23 cellular contexts compared by ENCODE assay signal in genomic region chr1:154964359-154964758, GRCh38. TPM values are rescaled to one million over a fixed set of nuclear protein-coding genes. Genes with fewer than 3 reads are reported as not detected.
A peak's percentile ranks its signal among the peaks of the same experiment; 100 is the strongest.
DNase-seq lines count a peak whose midpoint lies in the region; ATAC-seq and TF ChIP-seq lines count a peak whose summit lies in the region.
"Had no signal": no experiment of that assay in that cellular context is flagged by ENCODE, and none has a peak within 500 bp of the region (broad histone marks: within the 10 kb centered on the region; RNA-seq: fewer than 3 reads in every experiment).

No MANE protein-coding gene starts in this region.

- no TSS peak for BruUV-seq in IMR-90 (replicated peaks; lab: Mats Ljungman, UMichigan)

- intact Hi-C loops in activated CD4-positive, alpha-beta memory T cell treated with anti-CD3 and anti-CD28 coated beads for 36 hours (cut with micrococcal nuclease) = no loop called here
- intact Hi-C loops in IMR-90 (cut with micrococcal nuclease) = no loop called here

- no peak overlapping the region for H3K27ac ChIP-seq in IMR-90 (ENCODE audit: insufficient read depth, low read length)
- H3K27ac ChIP-seq: heart right ventricle, left lung had no signal

- peaks cover 13% of the 10 kb centered on the region for H3K4me1 ChIP-seq in IMR-90 (ENCODE audit: control insufficient read depth, insufficient read depth, low read length)

- H3K56ac ChIP-seq in IMR-90 (ENCODE audit: extremely low read depth, insufficient read depth, low read length) = no peak overlapping the region

- H2AFZ ChIP-seq in IMR-90 (replicated peaks; ENCODE audit: low read length, poor library complexity) = no peak overlapping the region

- no peak overlapping the region for H3K9ac ChIP-seq in IMR-90 (ENCODE audit: low read depth, low read length)

- no peak for TF ChIP-seq RAD21 in IMR-90 (IDR thresholded peaks at IDR 0.05; ENCODE audit: low read length)

- peaks cover 28 to 80% of the 10 kb centered on the region in 2 experiments for H3K79me1 ChIP-seq in IMR-90 (ENCODE audit: low read depth in 1 of 2, low read length in 2 of 2)

- H3K9me1 ChIP-seq in IMR-90 (ENCODE audit: insufficient read depth, low read length) = no peaks in the 10 kb centered on the region

- ATAC-seq in IMR-90 (ENCODE audit: low read depth) (no peak), HG02885 (IDR thresholded peaks at IDR 0.05; ENCODE audit: poor library complexity, unreplicated experiment) (no peak)
- ATAC-seq: heart right ventricle; left lung; stimulated activated memory B cell treated with anti-CD40 and anti-IgM and Interleukin-4, amounts not matched to agents 10 μg/mL and 1 μg/mL and 100 μg/mL, for 72 hours had no signal

- no peak overlapping the region for H3K14ac ChIP-seq in IMR-90 (replicated peaks; ENCODE audit: low read depth, low read length)

- peaks cover 61% of the 10 kb centered on the region for H3K4me1 Mint-ChIP-seq in activated CD4-positive, alpha-beta memory T cell treated with anti-CD3 and anti-CD28 coated beads, Interleukin-2, amount 10 ng/mL, durations not matched to agents 7 days and 5 days
- peaks cover 29% of the 10 kb centered on the region for H3K4me1 Mint-ChIP-seq in activated CD4-positive, alpha-beta memory T cell treated with anti-CD3 and anti-CD28 coated beads for 36 hours (ENCODE audit: low read depth)
- H3K4me1 Mint-ChIP-seq in activated naive CD8-positive, alpha-beta T cell treated with anti-CD3 and anti-CD28 coated beads for 36 hours = peaks cover 30% of the 10 kb centered on the region
- peaks cover 37% of the 10 kb centered on the region for H3K4me1 Mint-ChIP-seq in neural crest cell

- no peak for TF ChIP-seq CTCF in IMR-90 (conservative IDR thresholded peaks at IDR 0.05; ENCODE audit: low read depth, low read length)
- no peak for TF ChIP-seq CTCF in neural crest cell (conservative IDR thresholded peaks at IDR 0.05)

- H3K36me3 Mint-ChIP-seq in activated CD4-positive, alpha-beta memory T cell treated with anti-CD3 and anti-CD28 coated beads, Interleukin-2, amount 10 ng/mL, durations not matched to agents 7 days and 5 days (ENCODE audit: low read depth) = peaks cover 72% of the 10 kb centered on the region
- H3K36me3 Mint-ChIP-seq in activated CD4-positive, alpha-beta memory T cell treated with anti-CD3 and anti-CD28 coated beads for 36 hours = peaks cover 23% of the 10 kb centered on the region
- H3K36me3 Mint-ChIP-seq in activated naive CD8-positive, alpha-beta T cell treated with anti-CD3 and anti-CD28 coated beads for 36 hours = peaks cover 23% of the 10 kb centered on the region
- peaks cover 8% of the 10 kb centered on the region for H3K36me3 Mint-ChIP-seq in neural crest cell (ENCODE audit: low read depth)

- POLR2A ChIA-PET in activated CD4-positive, alpha-beta memory T cell treated with anti-CD3 and anti-CD28 coated beads, Interleukin-2, amount 10 ng/mL, durations not matched to agents 7 days and 5 days (lab: Charles Lee) = interaction anchor here (0.8 to 1.6 kb wide), 7 partner anchors 9 to 52 kb away, joined by 3 to 10 read pairs (median 5); partner anchors contain the start of genes CKS1B, FLAD1 and PBXIP1
- POLR2A ChIA-PET in activated CD4-positive, alpha-beta memory T cell treated with anti-CD3 and anti-CD28 coated beads for 36 hours (lab: Charles Lee) = interaction anchor here (0.9 kb wide), 1 partner anchor 24 kb away, joined by 3 read pairs; no protein-coding TSS in a partner anchor
- POLR2A ChIA-PET in IMR-90 (lab: Charles Lee; ENCODE audit: unreplicated experiment) = no interaction called here

- H3K23ac ChIP-seq in IMR-90 (ENCODE audit: low read depth, low read length) = no peak overlapping the region

- in situ Hi-C loops in IMR-90 (cut with MboI; ENCODE audit: low sequenced_read_pairs) = no loop called here

- no peak overlapping the region for H2BK15ac ChIP-seq in IMR-90 (ENCODE audit: low read depth, low read length)

- TF ChIP-seq POLR2A in IMR-90 (IDR thresholded peaks at IDR 0.05; ENCODE audit: low read depth, low read length) = no peak

- H2BK20ac ChIP-seq in IMR-90 (ENCODE audit: low read depth, low read length) = no peak overlapping the region

- H3K4me3 Mint-ChIP-seq in activated CD4-positive, alpha-beta memory T cell treated with anti-CD3 and anti-CD28 coated beads, Interleukin-2, amount 10 ng/mL, durations not matched to agents 7 days and 5 days = no peak overlapping the region
- no peak overlapping the region for H3K4me3 Mint-ChIP-seq in activated CD4-positive, alpha-beta memory T cell treated with anti-CD3 and anti-CD28 coated beads for 36 hours
- no peak overlapping the region for H3K4me3 Mint-ChIP-seq in activated naive CD8-positive, alpha-beta T cell treated with anti-CD3 and anti-CD28 coated beads for 36 hours
- H3K4me3 Mint-ChIP-seq in neural crest cell = peak overlapping the region; percentile 41
- H3K4me3 Mint-ChIP-seq: stimulated activated memory B cell treated with anti-CD40 and anti-IgM and Interleukin-4, amounts not matched to agents 10 μg/mL and 1 μg/mL and 100 μg/mL, for 72 hours had no signal

- no peak overlapping the region for H2AK5ac ChIP-seq in IMR-90 (ENCODE audit: low read depth, low read length)

- no peak overlapping the region for H3K4me2 ChIP-seq in IMR-90 (ENCODE audit: low read depth, low read length)

- no peaks in the 10 kb centered on the region for H3K27me3 ChIP-seq in IMR-90 (ENCODE audit: control insufficient read depth, insufficient read depth, low read length)
- H3K27me3 ChIP-seq: heart right ventricle, left lung had no signal

- no peak overlapping the region for H3K4me3 ChIP-seq in IMR-90 (ENCODE audit: insufficient read depth, low read depth, low read length)
- H3K4me3 ChIP-seq: heart right ventricle, left lung had no signal

- H3K9me3 ChIP-seq in IMR-90 (ENCODE audit: control insufficient read depth, insufficient read depth, low read length) = no peaks in the 10 kb centered on the region
- H3K9me3 ChIP-seq: heart right ventricle, left lung had no signal

- DNase-seq in activated CD4-positive, alpha-beta memory T cell treated with anti-CD3 and anti-CD28 coated beads, Interleukin-2, amount 10 ng/mL, durations not matched to agents 7 days and 5 days = no peak
- DNase-seq in activated CD4-positive, alpha-beta memory T cell treated with anti-CD3 and anti-CD28 coated beads for 36 hours = no peak
- DNase-seq in IMR-90 = no peak
- no peak for DNase-seq in activated naive CD8-positive, alpha-beta T cell treated with anti-CD3 and anti-CD28 coated beads for 36 hours
- no peak for DNase-seq in neural crest cell (ENCODE audit: low read depth, low spot score)
- DNase-seq in COLO829 (ENCODE audit: low spot score) = no peak
- no peak for DNase-seq in activated CD8-positive, alpha-beta memory T cell treated with anti-CD3 and anti-CD28 coated beads for 24 hours
- DNase-seq: 8988T; activated CD4-positive, alpha-beta T cell treated with anti-CD3 and anti-CD28 coated beads, Interleukin-2, amount 50 U/mL, for 1 hour; amygdala; Calu3; central memory CD4-positive, alpha-beta T cell; heart right ventricle; left lung; NCI-H1092; NCI-H2081; NCI-H446 treated with DMSO at 0.1 percent for 48 hours; occipital lobe; small intestine; stimulated activated CD4-positive, alpha-beta T cell treated with anti-CD3 and anti-CD28 coated beads, Interleukin-2, amount 100 ng/mL, for 24 hours; T-helper 2 cell had no signal

- no peak overlapping the region for H2BK120ac ChIP-seq in IMR-90 (ENCODE audit: low read depth, low read length)

- WGBS in IMR-90 (ENCODE audit: extremely low coverage in 2 of 2, insufficient read length in 1 of 2), 2 experiments = no CpG with 5 or more reads among the region's 6 CpGs

- no peaks in the 10 kb centered on the region for H3K9me3 Mint-ChIP-seq in activated CD4-positive, alpha-beta memory T cell treated with anti-CD3 and anti-CD28 coated beads, Interleukin-2, amount 10 ng/mL, durations not matched to agents 7 days and 5 days
- H3K9me3 Mint-ChIP-seq in activated CD4-positive, alpha-beta memory T cell treated with anti-CD3 and anti-CD28 coated beads for 36 hours = no peaks in the 10 kb centered on the region
- no peaks in the 10 kb centered on the region for H3K9me3 Mint-ChIP-seq in activated naive CD8-positive, alpha-beta T cell treated with anti-CD3 and anti-CD28 coated beads for 36 hours
- H3K9me3 Mint-ChIP-seq in neural crest cell = no peaks in the 10 kb centered on the region
- H3K9me3 Mint-ChIP-seq: stimulated activated memory B cell treated with anti-CD40 and anti-IgM and Interleukin-4, amounts not matched to agents 10 μg/mL and 1 μg/mL and 100 μg/mL, for 72 hours had no signal

- H3K18ac ChIP-seq in IMR-90 (ENCODE audit: low read depth, low read length) = no peak overlapping the region

- no peak overlapping the region for H4K91ac ChIP-seq in IMR-90 (ENCODE audit: insufficient read depth, low read depth, low read length)

- H4K8ac ChIP-seq in IMR-90 (ENCODE audit: low read depth in 2 of 2, low read length in 2 of 2) = no peak overlapping the region

- CTCF ChIA-PET in activated CD4-positive, alpha-beta memory T cell treated with anti-CD3 and anti-CD28 coated beads, Interleukin-2, amount 10 ng/mL, durations not matched to agents 7 days and 5 days (lab: Charles Lee) = interaction anchor here (1.2 to 4.3 kb wide), 2 partner anchors 9 to 32 kb away, joined by 4 to 24 read pairs; partner anchors contain the start of gene CKS1B
- CTCF ChIA-PET in activated CD4-positive, alpha-beta memory T cell treated with anti-CD3 and anti-CD28 coated beads for 36 hours (lab: Charles Lee) = interaction anchor here (0.7 to 4.6 kb wide), 5 partner anchors 10 to 95 kb away, joined by 3 to 17 read pairs (median 7); partner anchors contain the start of genes CKS1B and FLAD1
- CTCF ChIA-PET in IMR-90 (lab: Yijun Ruan, JAX) = interaction anchor here (1.1 kb wide), 1 partner anchor 8 kb away, joined by 3 read pairs; the partner anchor contains the start of gene PBXIP1

- no peak overlapping the region for H4K5ac ChIP-seq in IMR-90 (ENCODE audit: low read depth, low read length)

- no peak overlapping the region for H3K4ac ChIP-seq in IMR-90 (ENCODE audit: low read depth, low read length)

- H2BK5ac ChIP-seq in IMR-90 (ENCODE audit: low read depth, low read length, poor library complexity, severe bottlenecking) = no peak overlapping the region

- peaks cover 46% of the 10 kb centered on the region for H4K20me1 ChIP-seq in IMR-90 (ENCODE audit: insufficient read depth, low read length)

- H3K36me3 ChIP-seq in IMR-90 (ENCODE audit: control insufficient read depth, insufficient read depth, low read length) = peaks cover 60% of the 10 kb centered on the region

- H3K27me3 Mint-ChIP-seq in activated CD4-positive, alpha-beta memory T cell treated with anti-CD3 and anti-CD28 coated beads, Interleukin-2, amount 10 ng/mL, durations not matched to agents 7 days and 5 days = no peaks in the 10 kb centered on the region
- H3K27me3 Mint-ChIP-seq in activated CD4-positive, alpha-beta memory T cell treated with anti-CD3 and anti-CD28 coated beads for 36 hours = no peaks in the 10 kb centered on the region
- no peaks in the 10 kb centered on the region for H3K27me3 Mint-ChIP-seq in activated naive CD8-positive, alpha-beta T cell treated with anti-CD3 and anti-CD28 coated beads for 36 hours
- H3K27me3 Mint-ChIP-seq in neural crest cell (ENCODE audit: low read depth) = no peaks in the 10 kb centered on the region
- H3K27me3 Mint-ChIP-seq: stimulated activated memory B cell treated with anti-CD40 and anti-IgM and Interleukin-4, amounts not matched to agents 10 μg/mL and 1 μg/mL and 100 μg/mL, for 72 hours had no signal

- H3K27ac Mint-ChIP-seq in activated CD4-positive, alpha-beta memory T cell treated with anti-CD3 and anti-CD28 coated beads, Interleukin-2, amount 10 ng/mL, durations not matched to agents 7 days and 5 days = peak overlapping the region; percentile 57
- H3K27ac Mint-ChIP-seq in activated CD4-positive, alpha-beta memory T cell treated with anti-CD3 and anti-CD28 coated beads for 36 hours = no peak overlapping the region
- H3K27ac Mint-ChIP-seq in activated naive CD8-positive, alpha-beta T cell treated with anti-CD3 and anti-CD28 coated beads for 36 hours = peak overlapping the region; percentile 47
- no peak overlapping the region for H3K27ac Mint-ChIP-seq in neural crest cell (ENCODE audit: unreplicated experiment)

- H2AK9ac ChIP-seq in IMR-90 (replicated peaks; ENCODE audit: low read depth, low read length, poor library complexity) = no peak overlapping the region

- dilution Hi-C loops in IMR-90 (cut with HindIII; ENCODE audit: low sequenced_read_pairs, unreplicated experiment) = no loop called here

RNA-seq across cellular contexts. Expression of gene PYGO2, which starts 2.8 kb away (rescaled TPM):
- total RNA-seq in activated CD4-positive, alpha-beta memory T cell treated with anti-CD3 and anti-CD28 coated beads, Interleukin-2, amount 10 ng/mL, durations not matched to agents 7 days and 5 days = 10 to 100 TPM; 48.7 to 49.7 TPM
- total RNA-seq in activated CD4-positive, alpha-beta memory T cell treated with anti-CD3 and anti-CD28 coated beads for 36 hours = 10 to 100 TPM; 31.5 to 32.4 TPM
- total RNA-seq in IMR-90 (2012; rRNA removed) = 5.3 and 5.4 TPM in 2 replicates
- 12.3 and 14.8 TPM in 2 replicates for polyA plus RNA-seq in IMR-90 (2012; rRNA removed)
- 7.8 and 8.6 TPM in 2 replicates for polyA plus RNA-seq in IMR-90 (2012; cell fraction: cytosol; rRNA removed)
- 28.6 and 31.8 TPM in 2 replicates for polyA plus RNA-seq in IMR-90 (2012; cell fraction: nucleus; rRNA removed; ENCODE audit: low replicate concordance)
- total RNA-seq in activated naive CD8-positive, alpha-beta T cell treated with anti-CD3 and anti-CD28 coated beads for 36 hours = 10 to 100 TPM; 24.2 to 25.1 TPM
- 63.3 and 65.1 TPM in 2 replicates for total RNA-seq in neural crest cell

RNA-seq across cellular contexts. Expression of gene SHC1, which starts 6.2 kb away (rescaled TPM):
- 10 to 100 TPM; 80.7 to 80.8 TPM for total RNA-seq in activated CD4-positive, alpha-beta memory T cell treated with anti-CD3 and anti-CD28 coated beads, Interleukin-2, amount 10 ng/mL, durations not matched to agents 7 days and 5 days
- total RNA-seq in activated CD4-positive, alpha-beta memory T cell treated with anti-CD3 and anti-CD28 coated beads for 36 hours = 10 to 100 TPM; 43.4 to 46.5 TPM
- total RNA-seq in IMR-90 (2012; rRNA removed) = 291 and 355 TPM in 2 replicates
- polyA plus RNA-seq in IMR-90 (2012; rRNA removed) = 337 and 352 TPM in 2 replicates
- 216 and 285 TPM in 2 replicates for polyA plus RNA-seq in IMR-90 (2012; cell fraction: cytosol; rRNA removed)
- 1,266 and 1,683 TPM in 2 replicates for polyA plus RNA-seq in IMR-90 (2012; cell fraction: nucleus; rRNA removed; ENCODE audit: low replicate concordance)
- total RNA-seq in activated naive CD8-positive, alpha-beta T cell treated with anti-CD3 and anti-CD28 coated beads for 36 hours = 10 to 100 TPM; 34.7 to 38.4 TPM
- total RNA-seq in neural crest cell = 90.3 and 92.9 TPM in 2 replicates

RNA-seq across cellular contexts. Expression of gene PBXIP1, which starts 8.5 kb away (rescaled TPM):
- total RNA-seq in activated CD4-positive, alpha-beta memory T cell treated with anti-CD3 and anti-CD28 coated beads, Interleukin-2, amount 10 ng/mL, durations not matched to agents 7 days and 5 days = 100 to 1,000 TPM; 169 TPM
- 10 to 100 TPM; 55.9 to 57.3 TPM for total RNA-seq in activated CD4-positive, alpha-beta memory T cell treated with anti-CD3 and anti-CD28 coated beads for 36 hours
- 24.2 and 28.3 TPM in 2 replicates for total RNA-seq in IMR-90 (2012; rRNA removed)
- polyA plus RNA-seq in IMR-90 (2012; rRNA removed) = 40.5 and 44.2 TPM in 2 replicates
- polyA plus RNA-seq in IMR-90 (2012; cell fraction: cytosol; rRNA removed) = 36.1 and 53.6 TPM in 2 replicates
- polyA plus RNA-seq in IMR-90 (2012; cell fraction: nucleus; rRNA removed; ENCODE audit: low replicate concordance) = 41.6 and 43.1 TPM in 2 replicates
- total RNA-seq in activated naive CD8-positive, alpha-beta T cell treated with anti-CD3 and anti-CD28 coated beads for 36 hours = 10 to 100 TPM; 12.2 to 13.2 TPM
- total RNA-seq in neural crest cell = 17.1 and 18.5 TPM in 2 replicates

RNA-seq across cellular contexts. Expression of gene CKS1B, which starts 10.1 kb away (rescaled TPM):
- total RNA-seq in activated CD4-positive, alpha-beta memory T cell treated with anti-CD3 and anti-CD28 coated beads, Interleukin-2, amount 10 ng/mL, durations not matched to agents 7 days and 5 days = 100 to 1,000 TPM; 151 to 162 TPM
- total RNA-seq in activated CD4-positive, alpha-beta memory T cell treated with anti-CD3 and anti-CD28 coated beads for 36 hours = 100 to 1,000 TPM; 197 to 205 TPM
- 129 and 140 TPM in 2 replicates for total RNA-seq in IMR-90 (2012; rRNA removed)
- 195 and 272 TPM in 2 replicates for polyA plus RNA-seq in IMR-90 (2012; rRNA removed)
- 48.5 and 174 TPM in 2 replicates for polyA plus RNA-seq in IMR-90 (2012; cell fraction: cytosol; rRNA removed)
- polyA plus RNA-seq in IMR-90 (2012; cell fraction: nucleus; rRNA removed; ENCODE audit: low replicate concordance) = 12.1 and 45.9 TPM in 2 replicates
- 100 to 1,000 TPM; 156 TPM for total RNA-seq in activated naive CD8-positive, alpha-beta T cell treated with anti-CD3 and anti-CD28 coated beads for 36 hours
- 211 and 217 TPM in 2 replicates for total RNA-seq in neural crest cell

RNA-seq across cellular contexts. Expression of gene FLAD1, which starts 18.8 kb away (rescaled TPM):
- 10 to 100 TPM; 34.7 to 35.1 TPM for total RNA-seq in activated CD4-positive, alpha-beta memory T cell treated with anti-CD3 and anti-CD28 coated beads, Interleukin-2, amount 10 ng/mL, durations not matched to agents 7 days and 5 days
- total RNA-seq in activated CD4-positive, alpha-beta memory T cell treated with anti-CD3 and anti-CD28 coated beads for 36 hours = 10 to 100 TPM; 45.4 to 49.4 TPM
- 19.7 and 26.3 TPM in 2 replicates for total RNA-seq in IMR-90 (2012; rRNA removed)
- polyA plus RNA-seq in IMR-90 (2012; rRNA removed) = 37.3 and 39.9 TPM in 2 replicates
- 25.2 and 28.5 TPM in 2 replicates for polyA plus RNA-seq in IMR-90 (2012; cell fraction: cytosol; rRNA removed)
- polyA plus RNA-seq in IMR-90 (2012; cell fraction: nucleus; rRNA removed; ENCODE audit: low replicate concordance) = 46.1 and 80.6 TPM in 2 replicates
- 10 to 100 TPM; 54.2 to 56.1 TPM for total RNA-seq in activated naive CD8-positive, alpha-beta T cell treated with anti-CD3 and anti-CD28 coated beads for 36 hours
- 76.3 and 81.9 TPM in 2 replicates for total RNA-seq in neural crest cell

Comparison
In these comparisons a context has a peak if more than half of its experiments do, and no peak if none do; other contexts are left out.
1. H3K27ac Mint-ChIP-seq: peak in activated CD4-positive, alpha-beta memory T cell treated with anti-CD3 and anti-CD28 coated beads, Interleukin-2, amount 10 ng/mL, durations not matched to agents 7 days and 5 days (single experiment) and activated naive CD8-positive, alpha-beta T cell treated with anti-CD3 and anti-CD28 coated beads for 36 hours (single experiment); none in activated CD4-positive, alpha-beta memory T cell treated with anti-CD3 and anti-CD28 coated beads for 36 hours (single experiment) and neural crest cell (single experiment).